Comparison of ENCODE assay signal across 14 cellular contexts in the genomic region with DNA sequence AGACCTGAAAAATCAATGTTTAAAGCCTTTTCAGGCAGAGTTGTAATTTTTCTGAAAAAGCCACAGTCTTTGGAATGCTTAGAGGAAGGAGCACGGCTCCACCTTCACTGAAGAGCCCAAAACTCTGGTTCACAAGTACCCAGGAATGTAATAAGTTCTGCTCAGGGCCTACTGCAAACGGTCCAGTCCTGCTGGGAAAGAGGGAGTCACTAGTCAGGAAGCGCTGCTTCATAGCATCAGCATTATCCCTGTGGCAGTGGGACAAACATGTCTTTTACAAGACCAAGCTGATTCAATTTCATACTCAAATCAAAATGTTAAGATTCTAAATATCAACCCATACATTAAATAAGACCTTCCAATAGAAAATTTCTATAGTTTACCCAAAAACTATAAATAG.
DNase-seq lines count a peak whose midpoint lies in the region; ATAC-seq and TF ChIP-seq lines count a peak whose summit lies in the region.
"Had no signal": no experiment of that assay in that cellular context is flagged by ENCODE, and none has a peak within 500 bp of the region (broad histone marks: within the 10 kb centered on the region; RNA-seq: fewer than 3 reads in every experiment).

No MANE protein-coding gene starts in this region.

- H3K27me3 ChIP-seq in CD4-positive, alpha-beta T cell (ENCODE audit: control insufficient read depth, insufficient read depth, low read length), result no peaks in the 10 kb centered on the region
- no peaks in the 10 kb centered on the region for H3K27me3 ChIP-seq in sigmoid colon
- H3K27me3 ChIP-seq: colonic mucosa, MG63 had no signal

- no peak overlapping the region for H3K4me3 Mint-ChIP-seq in CD4-positive, alpha-beta T cell
- no peak overlapping the region for H3K4me3 Mint-ChIP-seq in glutamatergic neuron (ENCODE audit: unreplicated experiment)
- H3K4me3 Mint-ChIP-seq: activated CD8-positive, alpha-beta T cell treated with anti-CD3 and anti-CD28 coated beads, Interleukin-2, amount 10 ng/mL, durations not matched to agents 7 days and 5 days; stimulated activated naive CD8-positive, alpha-beta T cell treated with anti-CD3 and anti-CD28 coated beads, Interleukin-15, Interleukin-2, amounts not matched to agents 100 ng/mL and 50 ng/mL, for 24 hours had no signal

- H3K27ac ChIP-seq in CD4-positive, alpha-beta T cell (ENCODE audit: low read depth, low read length), result no peak overlapping the region
- peak overlapping the region in 3 of 4 donors; percentile 40 to 66 (median 54) for H3K27ac ChIP-seq in sigmoid colon
- H3K27ac ChIP-seq: colonic mucosa, PC-9 had no signal

- peaks cover 100% of the 10 kb centered on the region for H3K36me3 Mint-ChIP-seq in CD4-positive, alpha-beta T cell (ENCODE audit: low read depth)
- peaks cover 5% of the 10 kb centered on the region for H3K36me3 Mint-ChIP-seq in glutamatergic neuron (ENCODE audit: unreplicated experiment)

- H3K27me3 Mint-ChIP-seq in CD4-positive, alpha-beta T cell, result no peaks in the 10 kb centered on the region
- H3K27me3 Mint-ChIP-seq in glutamatergic neuron (ENCODE audit: unreplicated experiment), result no peaks in the 10 kb centered on the region
- H3K27me3 Mint-ChIP-seq: stimulated activated naive CD8-positive, alpha-beta T cell treated with anti-CD3 and anti-CD28 coated beads, Interleukin-15, Interleukin-2, amounts not matched to agents 100 ng/mL and 50 ng/mL, for 24 hours had no signal

- H3K9me3 ChIP-seq in CD4-positive, alpha-beta T cell (ENCODE audit: control insufficient read depth, low read length), result no peaks in the 10 kb centered on the region
- no peaks in the 10 kb centered on the region for H3K9me3 ChIP-seq in sigmoid colon
- H3K9me3 ChIP-seq: colonic mucosa, MG63 had no signal

- ATAC-seq in CD4-positive, alpha-beta T cell (ENCODE audit: poor library complexity), result no peak
- no peak for ATAC-seq in GM19455 (IDR thresholded peaks at IDR 0.05; ENCODE audit: unreplicated experiment)
- ATAC-seq: activated CD8-positive, alpha-beta T cell treated with anti-CD3 and anti-CD28 coated beads, Interleukin-2, amount 10 ng/mL, durations not matched to agents 7 days and 5 days had no signal

- peaks cover 0 to 41% (median 0%) of the 10 kb centered on the region in 4 donors for H3K36me3 ChIP-seq in sigmoid colon
- H3K36me3 ChIP-seq: colonic mucosa, MG63 had no signal

- H3K4me1 Mint-ChIP-seq in CD4-positive, alpha-beta T cell (ENCODE audit: low read depth), result peaks cover 27% of the 10 kb centered on the region
- H3K4me1 Mint-ChIP-seq in glutamatergic neuron (ENCODE audit: low read depth, unreplicated experiment), result peaks cover 18% of the 10 kb centered on the region

- H3K9me3 Mint-ChIP-seq in CD4-positive, alpha-beta T cell, result no peaks in the 10 kb centered on the region
- no peaks in the 10 kb centered on the region for H3K9me3 Mint-ChIP-seq in glutamatergic neuron (ENCODE audit: unreplicated experiment)

- POLR2A ChIA-PET in CD4-positive, alpha-beta T cell (lab: Charles Lee), result interaction anchor here (1.0 kb wide), 1 partner anchor 18 kb away, joined by 3 read pairs; no protein-coding TSS in a partner anchor

- no peak for TF ChIP-seq CTCF in CD4-positive, alpha-beta T cell (IDR thresholded peaks at IDR 0.05)
- TF ChIP-seq CTCF in glutamatergic neuron (IDR thresholded peaks at IDR 0.05; ENCODE audit: partially characterized antibody, unreplicated experiment) (no peak), sigmoid colon (IDR thresholded peaks at IDR 0.05) (no peak)

- no peak for TF ChIP-seq EP300 in sigmoid colon (IDR thresholded peaks at IDR 0.05)

- no peak overlapping the region for H3K4me3 ChIP-seq in sigmoid colon
- H3K4me3 ChIP-seq: colonic mucosa, MG63, PC-9 had no signal

- peak overlapping the region; percentile 62 for H3K27ac Mint-ChIP-seq in CD4-positive, alpha-beta T cell
- H3K27ac Mint-ChIP-seq in glutamatergic neuron (ENCODE audit: unreplicated experiment), result peak overlapping the region; percentile 56
- H3K27ac Mint-ChIP-seq: activated CD8-positive, alpha-beta T cell treated with anti-CD3 and anti-CD28 coated beads, Interleukin-2, amount 10 ng/mL, durations not matched to agents 7 days and 5 days had no signal

- CTCF ChIA-PET in CD4-positive, alpha-beta T cell (lab: Charles Lee), result no interaction called here

- no peak for TF ChIP-seq POLR2A in sigmoid colon (IDR thresholded peaks at IDR 0.05)

- H3K4me1 ChIP-seq in sigmoid colon, result peaks cover 0 to 25% (median 22%) of the 10 kb centered on the region in 4 donors

- DNase-seq in CD4-positive, alpha-beta T cell, result no peak
- DNase-seq in RPMI7951 (ENCODE audit: low read depth) (peak; percentile 10), glutamatergic neuron (no peak), sigmoid colon (no peak), LoVo (ENCODE audit: low spot score) (no peak), T-helper 2 cell (no peak)
- DNase-seq: activated CD8-positive, alpha-beta T cell treated with anti-CD3 and anti-CD28 coated beads, Interleukin-2, amount 10 ng/mL, durations not matched to agents 7 days and 5 days; activated gamma-delta T cell treated with Interleukin-2 at 50 U/mL for 16 hours; Calu3; colonic mucosa; MG63 had no signal

- WGBS in sigmoid colon, 2 donors, result 76 to 82% methylated on average over 3 of the region's 3 CpGs

- intact Hi-C loops in CD4-positive, alpha-beta T cell (cut with DNase I, micrococcal nuclease), result no loop called here
- intact Hi-C loops in sigmoid colon (cut with DNase I), result no loop called here
